ENCODE assay signal across 21 cellular contexts in the genomic region with DNA sequence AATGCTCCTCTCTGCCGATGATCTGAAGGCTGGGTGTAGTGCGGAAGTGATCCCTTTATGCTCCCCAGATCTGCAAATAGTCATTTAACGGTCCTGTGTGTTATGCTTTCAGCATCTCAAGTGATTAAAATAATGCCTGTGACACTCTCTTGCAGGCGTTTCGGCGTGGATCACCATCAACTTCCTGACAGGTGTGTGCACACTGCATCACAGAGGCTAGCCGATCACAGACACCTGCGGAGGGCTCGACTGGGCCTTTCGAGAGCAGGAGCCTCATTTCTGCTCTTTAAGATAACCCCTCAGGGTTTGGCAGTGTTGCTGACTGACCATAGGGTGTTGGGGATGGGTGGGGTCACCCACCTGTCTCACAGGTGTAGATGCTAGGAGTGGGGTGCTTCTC.
"Had no signal": no experiment of that assay in that cellular context is flagged by ENCODE, and none has a peak within 500 bp of the region (broad histone marks: within the 10 kb centered on the region; RNA-seq: fewer than 3 reads in every experiment).

No MANE protein-coding gene starts in this region.

- H3K4me3 ChIP-seq: K562, SJCRH30 had no signal

- H3K9me3 ChIP-seq: SJCRH30 had no signal

- DNase-seq: Kasumi-1, MM.1S, NCI-H1092 treated with DMSO at 0.1 percent for 48 hours, NCI-H1436, NCI-H187, NCI-H2029, NCI-H2081 treated with DMSO at 0.1 percent for 48 hours, NCI-H2171, NCI-H226, NCI-H446, NCI-H510A, NCI-H524 treated with DMSO at 0.1 percent for 48 hours, NCI-H69, NCI-H774, PC-3, SHP77 treated with DMSO at 0.1 percent for 48 hours, SJCRH30 had no signal

- H3K27ac ChIP-seq: KMS-11, SJCRH30 had no signal

- ATAC-seq: K562, Panc1, PC-3, SK-N-SH treated with all-trans-retinoic acid at 6 μM for 48 hours had no signal

- H3K27me3 ChIP-seq: SJCRH30 had no signal
